9 cellular contexts compared by ENCODE assay signal in the genomic region with DNA sequence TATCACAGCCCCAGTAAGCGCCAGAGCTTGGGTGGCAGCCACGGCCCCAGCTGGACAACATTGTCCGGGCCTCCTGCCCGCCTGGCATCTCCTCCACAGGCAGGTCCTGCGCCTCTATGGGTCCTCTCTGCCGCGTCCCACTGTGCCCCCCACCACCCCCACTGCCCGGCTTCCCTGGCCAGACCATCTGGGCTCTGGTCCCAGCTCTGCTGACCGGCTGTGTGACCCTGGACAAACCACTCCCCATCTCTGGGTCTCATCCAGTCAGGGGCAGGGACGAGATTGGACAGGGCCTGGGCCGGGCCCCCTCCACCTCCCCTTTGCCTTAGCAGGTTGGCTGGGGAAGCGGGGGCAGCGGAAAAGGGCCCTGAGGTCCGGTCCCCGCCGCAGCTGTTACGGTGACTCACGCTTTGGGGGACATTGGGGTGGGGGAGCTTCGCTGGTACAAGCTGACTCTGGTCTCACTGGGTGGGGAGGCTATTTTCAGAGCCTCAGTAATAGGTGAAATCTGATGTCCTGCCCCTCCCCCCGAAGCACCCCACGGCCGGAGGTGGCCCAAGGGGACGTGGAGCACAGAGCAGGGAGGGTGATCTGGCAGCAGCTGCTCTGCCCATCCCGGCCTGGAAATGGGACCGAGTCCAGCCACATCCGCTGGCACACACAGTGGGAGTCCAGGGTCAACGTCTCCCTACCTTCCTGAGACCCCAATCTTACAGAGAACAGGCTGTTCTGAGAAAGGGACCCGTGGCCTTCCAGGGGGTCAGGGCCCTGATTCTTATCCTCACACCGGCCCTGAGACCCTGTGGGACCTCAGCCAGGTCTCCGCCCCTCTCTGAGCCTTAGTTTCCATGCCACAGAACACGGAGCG. TPM values are rescaled to one million over a fixed set of nuclear protein-coding genes. Genes with fewer than 3 reads are reported as not detected.
A peak's percentile ranks its signal among the peaks of the same experiment; 100 is the strongest.
DNase-seq lines count a peak whose midpoint lies in the region; ATAC-seq and TF ChIP-seq lines count a peak whose summit lies in the region.
"Had no signal": no experiment of that assay in that cellular context is flagged by ENCODE, and none has a peak within 500 bp of the region (broad histone marks: within the 10 kb centered on the region; RNA-seq: fewer than 3 reads in every experiment).

No MANE protein-coding gene starts in this region.

- intact Hi-C loops in left colon (cut with DNase I, micrococcal nuclease) = loop anchor here in 1 of 2 donors (10.0 kb wide), 1 partner anchor 49 kb away; no protein-coding TSS in a partner anchor

- H3K36me3 ChIP-seq in skeletal muscle tissue (ENCODE audit: control insufficient read depth in 3 of 3, insufficient read depth in 3 of 3, low read length in 3 of 3) = peaks cover 0 to 3% (median 2%) of the 10 kb centered on the region in 3 donors
- no peaks in the 10 kb centered on the region for H3K36me3 ChIP-seq in effector memory CD4-positive, alpha-beta T cell (ENCODE audit: control insufficient read depth, insufficient read depth, low read length)

- TF ChIP-seq CTCF in coronary artery (IDR thresholded peaks at IDR 0.05) = no peak

- peak; percentile 52 for DNase-seq in HCEC 1CT
- peak; percentile 99 for DNase-seq in coronary artery (ENCODE audit: low spot score)
- DNase-seq in left colon = peak; percentile 45 to 75
- DNase-seq in stimulated activated CD4-positive, alpha-beta T cell treated with anti-CD3 and anti-CD28 coated beads, Interleukin-2, amount 100 ng/mL, for 24 hours = no peak
- DNase-seq in effector memory CD4-positive, alpha-beta T cell = no peak
- no peak for DNase-seq in stimulated activated CD4-positive, alpha-beta T cell treated with anti-CD3 and anti-CD28 coated beads, Interleukin-2, amount 100 ng/mL, for 48 hours
- DNase-seq in NCI-H526 (lab: John Stamatoyannopoulos, UW) = no peak
- DNase-seq: DMS79 treated with DMSO at 0.1 percent for 48 hours had no signal

- peak; percentile 27 for ATAC-seq in left colon

- H3K27me3 ChIP-seq in skeletal muscle tissue (ENCODE audit: control insufficient read depth in 3 of 3, insufficient read depth in 3 of 3, low read length in 3 of 3) = no peaks in the 10 kb centered on the region
- no peaks in the 10 kb centered on the region for H3K27me3 ChIP-seq in effector memory CD4-positive, alpha-beta T cell (replicated peaks; ENCODE audit: control insufficient read depth, insufficient read depth, low read length, poor library complexity, severe bottlenecking)

- no peaks in the 10 kb centered on the region for H3K9me3 ChIP-seq in skeletal muscle tissue (ENCODE audit: control insufficient read depth in 3 of 3, low read length in 3 of 3)
- no peaks in the 10 kb centered on the region for H3K9me3 ChIP-seq in effector memory CD4-positive, alpha-beta T cell (ENCODE audit: control insufficient read depth, low read length)

- H3K4me3 ChIP-seq in coronary artery = peak overlapping the region; percentile 62
- peak overlapping the region; percentile 43 to 63 (median 51) for H3K4me3 ChIP-seq in skeletal muscle tissue (ENCODE audit: low read length in 3 of 3)
- no peak overlapping the region for H3K4me3 ChIP-seq in effector memory CD4-positive, alpha-beta T cell (ENCODE audit: insufficient read depth, low read depth, low read length, poor library complexity, severe bottlenecking)

- peaks cover 36 to 64% (median 53%) of the 10 kb centered on the region in 3 donors for H3K4me1 ChIP-seq in skeletal muscle tissue (ENCODE audit: control insufficient read depth in 3 of 3, insufficient read depth in 3 of 3, low read length in 3 of 3)
- no peaks in the 10 kb centered on the region for H3K4me1 ChIP-seq in effector memory CD4-positive, alpha-beta T cell (ENCODE audit: control insufficient read depth, insufficient read depth, low read length, poor library complexity, severe bottlenecking)

- peak overlapping the region; percentile 95 to 97 for H3K27ac ChIP-seq in coronary artery
- peak overlapping the region; percentile 96 for H3K27ac ChIP-seq in skeletal muscle tissue (ENCODE audit: low read depth, low read length)
- no peak overlapping the region for H3K27ac ChIP-seq in effector memory CD4-positive, alpha-beta T cell (ENCODE audit: insufficient read depth, low read length, poor library complexity, severe bottlenecking)

- H3K9ac ChIP-seq in skeletal muscle tissue (ENCODE audit: low read depth in 1 of 3, low read length in 3 of 3) = peak overlapping the region; percentile 68 to 81 (median 71)

RNA-seq across cellular contexts. Expression of gene NFIC, which starts 9.1 kb away (rescaled TPM):
- 10 to 100 TPM; 52.4 to 57.8 TPM for total RNA-seq in left colon
- total RNA-seq in skeletal muscle tissue = 8.4 TPM

Comparison
In these comparisons a context has a peak if more than half of its experiments do, and no peak if none do; other contexts are left out.
1. DNase-seq: peak in HCEC 1CT (single experiment), coronary artery (single experiment) and left colon (2 of 2); none in stimulated activated CD4-positive, alpha-beta T cell treated with anti-CD3 and anti-CD28 coated beads, Interleukin-2, amount 100 ng/mL, for 24 hours (0 of 2), effector memory CD4-positive, alpha-beta T cell (0 of 3), stimulated activated CD4-positive, alpha-beta T cell treated with anti-CD3 and anti-CD28 coated beads, Interleukin-2, amount 100 ng/mL, for 48 hours (0 of 2) and NCI-H526 (0 of 2).